ENCODE assay signal across 8 cellular contexts in the genomic region with DNA sequence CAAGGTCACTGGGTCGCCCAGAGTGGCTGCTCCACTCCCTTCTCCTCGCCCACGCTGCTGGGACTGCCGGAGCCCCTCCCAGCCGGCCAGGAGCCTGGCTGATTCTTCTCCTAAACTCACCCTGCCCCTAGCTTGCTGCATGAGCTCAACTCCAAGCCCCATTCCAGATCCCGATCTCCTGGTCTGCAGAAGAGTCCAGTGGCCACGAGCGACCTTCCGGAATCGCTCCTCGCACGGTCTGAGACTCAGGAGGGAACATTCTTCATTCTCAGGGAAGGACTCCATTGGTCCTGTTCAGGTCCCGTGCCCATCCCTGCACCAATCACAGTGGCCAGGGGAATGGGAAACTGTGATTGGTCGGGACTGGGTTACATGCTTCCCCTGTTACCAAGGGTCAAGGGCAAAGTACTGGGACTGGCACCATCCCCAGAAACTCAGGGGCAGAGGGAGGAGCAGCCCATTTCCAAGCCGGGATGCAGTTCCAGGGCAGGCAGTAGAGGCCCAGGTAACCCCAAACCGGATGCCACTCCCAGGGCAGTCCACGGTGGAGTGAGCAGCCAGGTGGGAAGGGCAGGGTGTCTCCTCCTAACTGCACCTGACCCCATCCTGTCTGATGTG. TPM values are rescaled to one million over a fixed set of nuclear protein-coding genes. Genes with fewer than 3 reads are reported as not detected.
A peak's percentile ranks its signal among the peaks of the same experiment; 100 is the strongest.
DNase-seq lines count a peak whose midpoint lies in the region; ATAC-seq, FAIRE-seq and TF ChIP-seq lines count a peak whose summit lies in the region.

No MANE protein-coding gene starts in this region.

- H3K4me1 ChIP-seq in pancreas: peaks cover 4 to 14% (median 8%) of the 10 kb centered on the region in 3 donors

- no peaks in the 10 kb centered on the region for H3K9me3 ChIP-seq in pancreas

- peak overlapping the region; percentile 39 to 63 (median 57) for H3K27ac ChIP-seq in pancreas

- WGBS in pancreas, 2 donors: 69 to 70% methylated on average over 17 of the region's 17 CpGs

- TF ChIP-seq CTCF in fibroblast of villous mesenchyme (IDR thresholded peaks at IDR 0.05; ENCODE audit: insufficient read depth, low read depth, low read length): no peak
- no peak for TF ChIP-seq CTCF in pancreas (IDR thresholded peaks at IDR 0.05)

- DNase-seq in CD1c-positive myeloid dendritic cell (ENCODE audit: extremely low spot score): peak; percentile 80
- DNase-seq in SHP77 (lab: John Stamatoyannopoulos, UW): peak; percentile 97 to 99
- peak; percentile 53 for DNase-seq in fibroblast of villous mesenchyme (ENCODE audit: low read depth)
- DNase-seq in pancreas: peak in 4 of 6 donors; percentile 46 to 58 (median 48)
- DNase-seq in SIG-M5 (lab: John Stamatoyannopoulos, UW): no peak
- DNase-seq in NCI-H510A (lab: John Stamatoyannopoulos, UW): no peak
- DNase-seq in activated CD4-positive, alpha-beta T cell treated with anti-CD3 and anti-CD28 coated beads, Interleukin-2, amount 50 U/mL, for 1 hour: no peak
- no peak for DNase-seq in NCI-H2227 (lab: John Stamatoyannopoulos, UW; ENCODE audit: unreplicated experiment)

- FAIRE-seq in pancreas (lab: Jason Lieb, UNC): no peak

- H3K4me3 ChIP-seq in fibroblast of villous mesenchyme (ENCODE audit: low read depth, low read length) (no peak overlapping the region), pancreas (peak overlapping the region in 2 of 4 donors; percentile 28 to 36)

- ATAC-seq in pancreas: peak; percentile 18 to 62 (median 44)

- intact Hi-C loops in pancreas (cut with DNase I): no loop called here

- H3K27me3 ChIP-seq in pancreas: no peaks in the 10 kb centered on the region

- H3K36me3 ChIP-seq in pancreas: no peaks in the 10 kb centered on the region

RNA-seq across cellular contexts. Expression of a gene that starts 24.5 kb away (rescaled TPM):
- total RNA-seq in fibroblast of villous mesenchyme: not detected in 2 replicates
- total RNA-seq in pancreas: not detected
- under 1 TPM in 1 of 2 donors, not detected in 1; 0.05 TPM for polyA plus RNA-seq in pancreas

Comparison
In these comparisons a context has a peak if more than half of its experiments do, and no peak if none do; other contexts are left out.
1. DNase-seq: peak in CD1c-positive myeloid dendritic cell (single experiment), SHP77 (2 of 2), fibroblast of villous mesenchyme (single experiment) and pancreas (4 of 6); none in SIG-M5 (single experiment), NCI-H510A (single experiment), activated CD4-positive, alpha-beta T cell treated with anti-CD3 and anti-CD28 coated beads, Interleukin-2, amount 50 U/mL, for 1 hour (single experiment) and NCI-H2227 (single experiment).